ENCODE assay signal across 9 cellular contexts in genomic region chr11:123235117-123235686, GRCh38. TPM values are rescaled to one million over a fixed set of nuclear protein-coding genes. Genes with fewer than 3 reads are reported as not detected.
DNase-seq lines count a peak whose midpoint lies in the region; ATAC-seq and TF ChIP-seq lines count a peak whose summit lies in the region.
"Had no signal": no experiment of that assay in that cellular context is flagged by ENCODE, and none has a peak within 500 bp of the region (broad histone marks: within the 10 kb centered on the region; RNA-seq: fewer than 3 reads in every experiment).

No MANE protein-coding gene starts in this region.

- DNase-seq in Panc1 (ENCODE audit: low read depth, low spot score) (no peak), astrocyte of the cerebellum (ENCODE audit: low read depth) (no peak), mesothelial cell of epicardium (ENCODE audit: low spot score in 2 of 2, unreplicated experiment in 2 of 2) (peak in 1 of 2 experiments; percentile 50), DMS79 treated with DMSO at 0.1 percent for 48 hours (lab: John Stamatoyannopoulos, UW) (no peak)

- H3K4me1 Mint-ChIP-seq in mesothelial cell of epicardium: peaks cover 10% of the 10 kb centered on the region

- no peak overlapping the region for H3K4me3 Mint-ChIP-seq in mesothelial cell of epicardium

- in situ Hi-C loops in Panc1 (cut with HindIII; ENCODE audit: low pct_unique_long_range_greater_than_20kb, low sequenced_read_pairs) (no loop called here), astrocyte of the cerebellum (cut with HindIII; ENCODE audit: low sequenced_read_pairs) (loop anchor here (5.0 kb wide), 1 partner anchor 58 kb away; no protein-coding TSS in a partner anchor)

- no peaks in the 10 kb centered on the region for H3K9me3 ChIP-seq in Panc1 (ENCODE audit: control insufficient read depth, insufficient read depth, low read depth, low read length)
- no peaks in the 10 kb centered on the region for H3K9me3 ChIP-seq in stomach smooth muscle (ENCODE audit: control insufficient read depth in 2 of 2, low read length in 2 of 2)
- H3K9me3 ChIP-seq: right lobe of liver had no signal

- no peak overlapping the region for H3K27ac ChIP-seq in Panc1 (ENCODE audit: low read length)
- H3K27ac ChIP-seq in stomach smooth muscle (ENCODE audit: low read length): peak overlapping the region; percentile 67
- H3K27ac ChIP-seq: right lobe of liver had no signal

- no TSS peak for BruUV-seq in Panc1 (replicated peaks; lab: Mats Ljungman, UMichigan)

- 0 out of 2 replicates have a peak, but pooled peaks have one; percentile 57 for ATAC-seq in Panc1
- ATAC-seq in HG03432 (IDR thresholded peaks at IDR 0.05; ENCODE audit: unreplicated experiment): no peak
- no peak for ATAC-seq in HG03280 (IDR thresholded peaks at IDR 0.05; ENCODE audit: unreplicated experiment)
- ATAC-seq: right lobe of liver had no signal

- H3K4me3 ChIP-seq in Panc1 (ENCODE audit: low read depth in 2 of 2, low read length in 2 of 2): no peak overlapping the region
- H3K4me3 ChIP-seq in astrocyte of the cerebellum (ENCODE audit: low read depth, low read length): no peak overlapping the region
- peak overlapping the region; percentile 10 to 41 for H3K4me3 ChIP-seq in stomach smooth muscle (ENCODE audit: low read length in 2 of 2)
- H3K4me3 ChIP-seq: right lobe of liver had no signal

- POLR2A ChIA-PET in Panc1 (lab: Charles Lee): no interaction called here

- intact Hi-C loops in Panc1 (cut with micrococcal nuclease; ENCODE audit: unreplicated experiment): no loop called here

- no peak overlapping the region for H3K27ac Mint-ChIP-seq in mesothelial cell of epicardium

- H3K36me3 ChIP-seq in Panc1 (ENCODE audit: control insufficient read depth, insufficient read depth, low read length): no peaks in the 10 kb centered on the region
- no peaks in the 10 kb centered on the region for H3K36me3 ChIP-seq in stomach smooth muscle (ENCODE audit: control insufficient read depth in 2 of 2, insufficient read depth in 2 of 2, low read length in 2 of 2)
- H3K36me3 ChIP-seq: right lobe of liver had no signal

- H3K9ac ChIP-seq in stomach smooth muscle (ENCODE audit: low read length in 2 of 2): peak overlapping the region in 1 of 2 donors; percentile 27

- H3K27me3 ChIP-seq in Panc1 (ENCODE audit: control insufficient read depth, insufficient read depth, low read length) (0 out of 2 replicates have a peak, but pooled peaks cover 3% of the 10 kb centered on the region), stomach smooth muscle (ENCODE audit: control insufficient read depth in 1 of 2, insufficient read depth in 2 of 2, low read length in 2 of 2) (no peaks in the 10 kb centered on the region)
- H3K27me3 ChIP-seq: right lobe of liver had no signal

- H3K9me3 Mint-ChIP-seq in mesothelial cell of epicardium: no peaks in the 10 kb centered on the region

- no peaks in the 10 kb centered on the region for H3K27me3 Mint-ChIP-seq in mesothelial cell of epicardium (ENCODE audit: low read depth)

- CTCF ChIA-PET in Panc1 (lab: Charles Lee): interaction anchor here (1.4 kb wide), 1 partner anchor 26 kb away, joined by 5 read pairs; no protein-coding TSS in a partner anchor

- H3K4me1 ChIP-seq in Panc1 (ENCODE audit: control insufficient read depth, insufficient read depth, low read length) (no peaks in the 10 kb centered on the region), stomach smooth muscle (ENCODE audit: control insufficient read depth, insufficient read depth, low read length) (peaks cover 39% of the 10 kb centered on the region)
- H3K4me1 ChIP-seq: right lobe of liver had no signal

- no peaks in the 10 kb centered on the region for H3K36me3 Mint-ChIP-seq in mesothelial cell of epicardium

- TF ChIP-seq CTCF in GM12874 (IDR thresholded peaks at IDR 0.05; ENCODE audit: insufficient read depth, low read depth, low read length) (peak; percentile 46; the same call in 1 of the 2 replicates), Panc1 (IDR thresholded peaks at IDR 0.05) (peak; percentile 80), astrocyte of the cerebellum (IDR thresholded peaks at IDR 0.05; ENCODE audit: low read depth, low read length, missing control alignments) (peak; percentile 49), mesothelial cell of epicardium (IDR thresholded peaks at IDR 0.05; ENCODE audit: unreplicated experiment) (peak; percentile 45)

RNA-seq across cellular contexts. Expression of gene CLMP, which starts 40.2 kb away (rescaled TPM):
- total RNA-seq in Panc1 (2021; ENCODE audit: unreplicated experiment) (1.5 TPM), mesothelial cell of epicardium (16.3 to 18.9 TPM (median 18.0 TPM) in 3 replicates)
- 0.55 TPM for polyA plus RNA-seq in Panc1 (2012; ENCODE audit: insufficient read length)

Comparison
In these comparisons a context has a peak if more than half of its experiments do, and no peak if none do; other contexts are left out.
1. H3K4me3 ChIP-seq: peak in stomach smooth muscle (2 of 2); none in Panc1 (0 of 2) and astrocyte of the cerebellum (single experiment).
2. Peak in every context shown above with its lines, with median percentiles within 50 percentile points of each other: CTCF ChIP-seq.